14 cellular contexts compared by ENCODE assay signal in the genomic region with DNA sequence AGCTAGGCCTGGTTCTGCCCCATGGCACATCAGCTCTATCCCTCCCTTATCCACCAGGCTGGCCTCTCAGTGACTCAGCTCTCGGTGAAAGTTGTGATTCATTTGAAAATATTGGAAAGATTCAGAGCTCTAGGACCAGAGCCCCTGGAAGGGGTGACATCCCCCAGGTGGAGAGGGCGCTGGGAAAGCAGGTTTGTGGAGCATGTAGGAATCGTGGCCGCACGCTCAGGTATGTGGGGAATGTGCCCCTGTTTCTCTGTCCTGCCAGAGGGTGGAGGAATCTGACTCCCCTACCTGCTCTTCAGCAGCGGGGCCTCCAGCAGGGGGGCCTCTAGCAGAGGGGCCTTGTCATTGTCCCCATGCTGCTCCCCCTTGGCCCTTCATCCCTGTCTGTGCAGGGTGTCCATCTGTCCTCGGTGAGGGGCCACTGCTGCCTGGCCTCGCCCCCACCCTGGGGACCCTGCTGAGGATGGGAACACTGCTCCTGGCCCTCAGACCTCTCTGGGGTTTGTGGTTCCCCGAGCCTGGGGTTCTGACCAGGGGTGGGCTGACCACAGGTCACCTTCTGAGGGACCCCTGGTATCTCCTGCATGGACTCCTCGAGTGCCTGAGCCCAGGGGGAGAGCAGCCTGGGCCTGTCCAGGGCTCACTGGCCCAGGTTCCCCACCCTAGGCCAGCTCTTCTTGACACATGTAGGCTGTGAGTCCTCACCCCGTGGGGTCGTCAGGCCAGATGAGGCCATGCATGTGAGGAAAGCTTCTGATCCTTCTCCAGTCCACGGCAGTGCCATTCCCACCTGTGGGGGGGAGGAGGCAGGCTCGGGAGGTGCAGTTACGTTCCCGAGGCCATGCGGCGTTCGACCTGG. TPM values are rescaled to one million over a fixed set of nuclear protein-coding genes. Genes with fewer than 3 reads are reported as not detected.
A peak's percentile ranks its signal among the peaks of the same experiment; 100 is the strongest.
DNase-seq lines count a peak whose midpoint lies in the region; ATAC-seq and TF ChIP-seq lines count a peak whose summit lies in the region.
"Had no signal": no experiment of that assay in that cellular context is flagged by ENCODE, and none has a peak within 500 bp of the region (broad histone marks: within the 10 kb centered on the region; RNA-seq: fewer than 3 reads in every experiment).

No MANE protein-coding gene starts in this region.

- no peaks in the 10 kb centered on the region for H4K20me1 ChIP-seq in GM23338 (replicated peaks; ENCODE audit: insufficient read depth)

- H3K27ac Mint-ChIP-seq in GM23338 = peak overlapping the region; percentile 80
- H3K27ac Mint-ChIP-seq: activated naive CD4-positive, alpha-beta T cell treated with anti-CD3 and anti-CD28 coated beads, Interleukin-2, amount 10 ng/mL, durations not matched to agents 7 days and 5 days had no signal

- no peaks in the 10 kb centered on the region for H3K9me3 Mint-ChIP-seq in GM23338
- H3K9me3 Mint-ChIP-seq: activated naive CD4-positive, alpha-beta T cell treated with anti-CD3 and anti-CD28 coated beads, Interleukin-2, amount 10 ng/mL, durations not matched to agents 7 days and 5 days had no signal

- H3F3A ChIP-seq in GM23338 (replicated peaks; ENCODE audit: low read depth) = no peaks in the 10 kb centered on the region

- DNase-seq in GM23338 (ENCODE audit: low spot score) (peak; percentile 79), foreskin keratinocyte (peak in 1 of 2 donors; percentile 30), sciatic nerve (ENCODE audit: low spot score) (peak; percentile 54), NCI-H2196 treated with DMSO at 0.1 percent for 48 hours (lab: John Stamatoyannopoulos, UW; ENCODE audit: unreplicated experiment) (no peak), NK-92 (lab: John Stamatoyannopoulos, UW; ENCODE audit: unreplicated experiment) (no peak), midbrain (lab: John Stamatoyannopoulos, UW) (no peak)
- DNase-seq: activated CD4-positive, alpha-beta T cell treated with anti-CD3 and anti-CD28 coated beads for 48 hours; activated naive CD4-positive, alpha-beta T cell treated with anti-CD3 and anti-CD28 coated beads, Interleukin-2, amount 10 ng/mL, durations not matched to agents 7 days and 5 days; DMS53; effector CD8-positive, alpha-beta T cell; stimulated activated CD4-positive, alpha-beta T cell treated with anti-CD3 and anti-CD28 coated beads, Interleukin-2, amount 100 ng/mL, for 48 hours had no signal

- H3K27me3 Mint-ChIP-seq in GM23338 (ENCODE audit: insufficient read depth, low read depth, poor library complexity) = peaks cover 20% of the 10 kb centered on the region

- H3K27me3 ChIP-seq in GM23338 (ENCODE audit: insufficient read depth) (no peaks in the 10 kb centered on the region), foreskin keratinocyte (peaks cover 21% of the 10 kb centered on the region)
- H3K27me3 ChIP-seq: neutrophil had no signal

- intact Hi-C loops in sciatic nerve (cut with DNase I) = no loop called here

- H3K4me1 ChIP-seq in GM23338 (ENCODE audit: insufficient read depth) = peaks cover 5% of the 10 kb centered on the region; the same call in 1 of the 2 replicates
- H3K4me1 ChIP-seq in foreskin keratinocyte = no peaks in the 10 kb centered on the region

- H3K27ac ChIP-seq in GM23338 (ENCODE audit: low read depth) (0 out of 2 replicates have a peak overlapping the region, but pooled peaks have one; percentile 3), foreskin keratinocyte (no peak overlapping the region)
- H3K27ac ChIP-seq: neutrophil, thoracic aorta had no signal

- H3K4me2 ChIP-seq in GM23338 = no peak overlapping the region

- no peak overlapping the region for H2AFZ ChIP-seq in GM23338

- TF ChIP-seq CTCF in GM23338 (conservative IDR thresholded peaks at IDR 0.05; ENCODE audit: low read depth in 2 of 2) (no peak), foreskin keratinocyte (conservative IDR thresholded peaks at IDR 0.05) (no peak)

- H3K4me1 Mint-ChIP-seq in GM23338 = peaks cover 7% of the 10 kb centered on the region

- no peaks in the 10 kb centered on the region for H3K36me3 ChIP-seq in GM23338 (ENCODE audit: insufficient read depth)
- H3K36me3 ChIP-seq: neutrophil, thoracic aorta had no signal

- no peaks in the 10 kb centered on the region for H3K36me3 Mint-ChIP-seq in GM23338 (ENCODE audit: low read depth)
- H3K36me3 Mint-ChIP-seq: activated naive CD4-positive, alpha-beta T cell treated with anti-CD3 and anti-CD28 coated beads, Interleukin-2, amount 10 ng/mL, durations not matched to agents 7 days and 5 days had no signal

- H3K9me2 ChIP-seq in GM23338 (ENCODE audit: insufficient read depth) = no peaks in the 10 kb centered on the region

- H3K79me2 ChIP-seq in GM23338 (replicated peaks; ENCODE audit: insufficient read depth) = no peaks in the 10 kb centered on the region

- H3K4me3 ChIP-seq in GM23338 = no peak overlapping the region
- H3K4me3 ChIP-seq: thoracic aorta had no signal

- peak overlapping the region; percentile 3; the same call in 1 of the 3 replicates for H3K4me3 Mint-ChIP-seq in GM23338
- H3K4me3 Mint-ChIP-seq: activated naive CD4-positive, alpha-beta T cell treated with anti-CD3 and anti-CD28 coated beads, Interleukin-2, amount 10 ng/mL, durations not matched to agents 7 days and 5 days had no signal

- ATAC-seq in GM23338 (peak; percentile 64), SK-N-SH treated with all-trans-retinoic acid at 6 μM for 48 hours (peak; percentile 43), foreskin keratinocyte (peak; percentile 56), sciatic nerve (no peak)

TF ChIP-seq in GM23338, 12 proteins besides CTCF, POLR2A, EP300 and RAD21 (continues in another document):
- TF ChIP-seq EZH2phosphoT487 (IDR thresholded peaks at IDR 0.05; ENCODE audit: unreplicated experiment) (no peak), ZNF331 (CRISPR knock-in tag; IDR thresholded peaks at IDR 0.05; ENCODE audit: low read depth) (no peak), ZNF114 (CRISPR knock-in tag; IDR thresholded peaks at IDR 0.05) (no peak), EZH2 (IDR thresholded peaks at IDR 0.05; ENCODE audit: low read depth, unreplicated experiment) (no peak)

TF ChIP-seq in SK-N-SH treated with all-trans-retinoic acid at 6 μM for 48 hours, 23 proteins besides CTCF, POLR2A, EP300 and RAD21 (continues in another document):
- TF ChIP-seq ZC3H10 (CRISPR knock-in tag; IDR thresholded peaks at IDR 0.05) (no peak), OSR1 (CRISPR knock-in tag; IDR thresholded peaks at IDR 0.05) (no peak), ZNF565 (CRISPR knock-in tag; conservative IDR thresholded peaks at IDR 0.05; ENCODE audit: low read depth) (no peak), SNAI2 (CRISPR knock-in tag; IDR thresholded peaks at IDR 0.05) (no peak), ZNF70 (CRISPR knock-in tag; IDR thresholded peaks at IDR 0.05) (no peak), ARNTL (CRISPR knock-in tag; IDR thresholded peaks at IDR 0.05; ENCODE audit: borderline replicate concordance, low read depth) (no peak), GLIS3 (CRISPR knock-in tag; IDR thresholded peaks at IDR 0.05) (no peak)
- TF ChIP-seq, protein P1, sequence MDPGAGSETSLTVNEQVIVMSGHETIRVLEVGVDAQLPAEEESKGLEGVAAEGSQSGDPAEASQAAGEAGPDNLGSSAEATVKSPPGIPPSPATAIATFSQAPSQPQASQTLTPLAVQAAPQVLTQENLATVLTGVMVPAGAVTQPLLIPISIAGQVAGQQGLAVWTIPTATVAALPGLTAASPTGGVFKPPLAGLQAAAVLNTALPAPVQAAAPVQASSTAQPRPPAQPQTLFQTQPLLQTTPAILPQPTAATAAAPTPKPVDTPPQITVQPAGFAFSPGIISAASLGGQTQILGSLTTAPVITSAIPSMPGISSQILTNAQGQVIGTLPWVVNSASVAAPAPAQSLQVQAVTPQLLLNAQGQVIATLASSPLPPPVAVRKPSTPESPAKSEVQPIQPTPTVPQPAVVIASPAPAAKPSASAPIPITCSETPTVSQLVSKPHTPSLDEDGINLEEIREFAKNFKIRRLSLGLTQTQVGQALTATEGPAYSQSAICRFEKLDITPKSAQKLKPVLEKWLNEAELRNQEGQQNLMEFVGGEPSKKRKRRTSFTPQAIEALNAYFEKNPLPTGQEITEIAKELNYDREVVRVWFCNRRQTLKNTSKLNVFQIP (CRISPR knock-in tag; IDR thresholded peaks at IDR 0.05; ENCODE audit: borderline replicate concordance, low read depth) = no peak
- TF ChIP-seq, protein P2, sequence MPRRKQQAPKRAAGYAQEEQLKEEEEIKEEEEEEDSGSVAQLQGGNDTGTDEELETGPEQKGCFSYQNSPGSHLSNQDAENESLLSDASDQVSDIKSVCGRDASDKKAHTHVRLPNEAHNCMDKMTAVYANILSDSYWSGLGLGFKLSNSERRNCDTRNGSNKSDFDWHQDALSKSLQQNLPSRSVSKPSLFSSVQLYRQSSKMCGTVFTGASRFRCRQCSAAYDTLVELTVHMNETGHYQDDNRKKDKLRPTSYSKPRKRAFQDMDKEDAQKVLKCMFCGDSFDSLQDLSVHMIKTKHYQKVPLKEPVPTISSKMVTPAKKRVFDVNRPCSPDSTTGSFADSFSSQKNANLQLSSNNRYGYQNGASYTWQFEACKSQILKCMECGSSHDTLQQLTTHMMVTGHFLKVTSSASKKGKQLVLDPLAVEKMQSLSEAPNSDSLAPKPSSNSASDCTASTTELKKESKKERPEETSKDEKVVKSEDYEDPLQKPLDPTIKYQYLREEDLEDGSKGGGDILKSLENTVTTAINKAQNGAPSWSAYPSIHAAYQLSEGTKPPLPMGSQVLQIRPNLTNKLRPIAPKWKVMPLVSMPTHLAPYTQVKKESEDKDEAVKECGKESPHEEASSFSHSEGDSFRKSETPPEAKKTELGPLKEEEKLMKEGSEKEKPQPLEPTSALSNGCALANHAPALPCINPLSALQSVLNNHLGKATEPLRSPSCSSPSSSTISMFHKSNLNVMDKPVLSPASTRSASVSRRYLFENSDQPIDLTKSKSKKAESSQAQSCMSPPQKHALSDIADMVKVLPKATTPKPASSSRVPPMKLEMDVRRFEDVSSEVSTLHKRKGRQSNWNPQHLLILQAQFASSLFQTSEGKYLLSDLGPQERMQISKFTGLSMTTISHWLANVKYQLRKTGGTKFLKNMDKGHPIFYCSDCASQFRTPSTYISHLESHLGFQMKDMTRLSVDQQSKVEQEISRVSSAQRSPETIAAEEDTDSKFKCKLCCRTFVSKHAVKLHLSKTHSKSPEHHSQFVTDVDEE (CRISPR knock-in tag; IDR thresholded peaks at IDR 0.05) = no peak

RNA-seq across cellular contexts. Expression of a gene that starts 47.5 kb away (rescaled TPM):
- total RNA-seq in GM23338 (2014; rRNA removed; shearing (Covaris generic)) = 10.6 and 14.7 TPM in 2 replicates
- 6.0 and 6.1 TPM in 2 replicates for polyA plus RNA-seq in GM23338 (2016; fragmentation: Nextera tagmentation; extraction: Ambion mirVana)
- total RNA-seq in foreskin keratinocyte = 0.88 and 1.4 TPM in 2 replicates
- 1.1 and 1.2 TPM in 2 replicates for polyA plus RNA-seq in foreskin keratinocyte
- 3.9 TPM for total RNA-seq in sciatic nerve

Comparison
In these comparisons a context has a peak if more than half of its experiments do, and no peak if none do; other contexts are left out.
1. DNase-seq: peak in GM23338 (single experiment) and sciatic nerve (single experiment); none in NCI-H2196 treated with DMSO at 0.1 percent for 48 hours (single experiment), NK-92 (single experiment) and midbrain (single experiment).